9 cellular contexts compared by ENCODE assay signal in genomic region chrX:106898462-106898861, GRCh38. TPM values are rescaled to one million over a fixed set of nuclear protein-coding genes. Genes with fewer than 3 reads are reported as not detected.
DNase-seq lines count a peak whose midpoint lies in the region; ATAC-seq and TF ChIP-seq lines count a peak whose summit lies in the region.
"Had no signal": no experiment of that assay in that cellular context is flagged by ENCODE, and none has a peak within 500 bp of the region (broad histone marks: within the 10 kb centered on the region; RNA-seq: fewer than 3 reads in every experiment).

No MANE protein-coding gene starts in this region.

- H4K20me1 ChIP-seq in mammary epithelial cell (ENCODE audit: insufficient read depth, low read length): no peaks in the 10 kb centered on the region

- H3K9ac ChIP-seq in mammary epithelial cell (ENCODE audit: insufficient read depth, low read length) (no peak overlapping the region), mesendoderm (ENCODE audit: low read length) (no peak overlapping the region)

- peaks cover 3% of the 10 kb centered on the region for H3K27me3 ChIP-seq in mammary epithelial cell (ENCODE audit: insufficient read depth, low read length)
- no peaks in the 10 kb centered on the region for H3K27me3 ChIP-seq in mesendoderm (ENCODE audit: insufficient read depth, low read length, poor library complexity)
- H3K27me3 ChIP-seq: SJSA1 had no signal

- H3K36me3 ChIP-seq in mammary epithelial cell (ENCODE audit: insufficient read depth, low read length) (no peaks in the 10 kb centered on the region), mesendoderm (ENCODE audit: control insufficient read depth, insufficient read depth, low read length) (no peaks in the 10 kb centered on the region)
- H3K36me3 ChIP-seq: SJSA1 had no signal

- no peak overlapping the region for H3K56ac ChIP-seq in mesendoderm (ENCODE audit: low read length)

- CTCF ChIA-PET in mammary epithelial cell (lab: Charles Lee; ENCODE audit: low non-redundant PET): interaction anchor here (0.6 to 0.7 kb wide), 3 partner anchors 13 to 1667 kb away, joined by 3 to 4 read pairs (median 3); no protein-coding TSS in a partner anchor

- H3K4ac ChIP-seq in mesendoderm (ENCODE audit: low read depth, low read length): no peak overlapping the region

- peak; percentile 38 for DNase-seq in GM13977 (ENCODE audit: low spot score)
- peak; percentile 2 for DNase-seq in NCI-H2196 treated with DMSO at 0.1 percent for 48 hours (lab: John Stamatoyannopoulos, UW; ENCODE audit: unreplicated experiment)
- DNase-seq in mammary epithelial cell: peak; percentile 47
- peak; percentile 75 for DNase-seq in mesendoderm
- DNase-seq in COR-L47 (lab: John Stamatoyannopoulos, UW): no peak
- no peak for DNase-seq in stimulated activated CD4-positive, alpha-beta T cell treated with anti-CD3 and anti-CD28 coated beads, Interleukin-12 subunit alpha, Interleukin-12 subunit beta, amount 100 ng/mL, for 4 hours

- no peak overlapping the region for H3K27ac ChIP-seq in C4-2B
- no peak overlapping the region for H3K27ac ChIP-seq in mammary epithelial cell (ENCODE audit: insufficient read depth, low read depth, low read length)
- H3K27ac ChIP-seq in mesendoderm (ENCODE audit: low read depth, low read length): no peak overlapping the region
- H3K27ac ChIP-seq: SJSA1 had no signal

- ATAC-seq in HG02885 (IDR thresholded peaks at IDR 0.05; ENCODE audit: poor library complexity, unreplicated experiment): peak; percentile 77

- no peak overlapping the region for H4K8ac ChIP-seq in mesendoderm (ENCODE audit: low read depth, low read length)

- H3K9me3 ChIP-seq in mammary epithelial cell (replicated peaks; ENCODE audit: insufficient read depth, low read length): no peaks in the 10 kb centered on the region
- H3K9me3 ChIP-seq: SJSA1 had no signal

- H2BK5ac ChIP-seq in mesendoderm (ENCODE audit: low read length): no peak overlapping the region

- in situ Hi-C loops in GM13977 (cut with MboI; ENCODE audit: low pct_unique_long_range_greater_than_20kb, low sequenced_read_pairs, unreplicated experiment) (no loop called here), mammary epithelial cell (cut with MboI; ENCODE audit: low sequenced_read_pairs in 2 of 2) (loop anchor here in 1 of 2 donors (10.0 kb wide), 1 partner anchor 56 kb away; no protein-coding TSS in a partner anchor)

- H2AFZ ChIP-seq in mammary epithelial cell (ENCODE audit: low read depth, low read length): no peak overlapping the region

- WGBS in mammary epithelial cell (ENCODE audit: low coverage, missing lambda C conversion rate): 29% methylated on average over 1 of the region's 1 CpG
- no CpG with 5 or more reads among the region's 1 CpG for WGBS in mesendoderm (ENCODE audit: extremely low coverage, insufficient coverage, low lambda C conversion rate)

- H3K18ac ChIP-seq in mesendoderm (ENCODE audit: low read length): no peak overlapping the region

- TF ChIP-seq CTCF in C4-2B (conservative IDR thresholded peaks at IDR 0.05) (peak; percentile 63), GM13977 (IDR thresholded peaks at IDR 0.05; ENCODE audit: extremely low read depth, insufficient read depth, missing control alignments) (peak; percentile 47), mammary epithelial cell (conservative IDR thresholded peaks at IDR 0.05 in 1 of 2, IDR thresholded peaks at IDR 0.05 in 1 of 2; ENCODE audit: extremely low read depth in 1 of 2, insufficient read depth in 1 of 2, low read depth in 1 of 2, low read length in 2 of 2) (peak; percentile 54)

- H2BK15ac ChIP-seq in mesendoderm (replicated peaks; ENCODE audit: low read depth): no peak overlapping the region

- no peak overlapping the region for H2AK5ac ChIP-seq in mesendoderm (ENCODE audit: low read length)

- H3K79me2 ChIP-seq in mammary epithelial cell (ENCODE audit: insufficient read depth, low read length): no peaks in the 10 kb centered on the region
- H3K79me2 ChIP-seq in mesendoderm (ENCODE audit: control insufficient read depth, insufficient read depth, low read length): no peaks in the 10 kb centered on the region

- no peak overlapping the region for H3K4me3 ChIP-seq in mammary epithelial cell (replicated peaks in 1 of 3; ENCODE audit: insufficient read depth in 1 of 3, low read depth in 2 of 3, low read length in 3 of 3)
- H3K4me3 ChIP-seq in mesendoderm (ENCODE audit: low read length): no peak overlapping the region
- H3K4me3 ChIP-seq: SJSA1 had no signal

- H3K23ac ChIP-seq in mesendoderm (ENCODE audit: low read length): no peak overlapping the region

- H3K79me1 ChIP-seq in mesendoderm (ENCODE audit: low read length): no peaks in the 10 kb centered on the region

- H4K5ac ChIP-seq in mesendoderm (ENCODE audit: low read length): no peak overlapping the region

- BruUV-seq in mammary epithelial cell (replicated peaks; lab: Mats Ljungman, UMichigan): no TSS peak

- intact Hi-C loops in mammary epithelial cell (cut with micrococcal nuclease): loop anchor here (1.0 to 10.0 kb wide), 6 partner anchors 55 to 1176 kb away; partner anchors contain the start of gene RBM41

- H3K4me2 ChIP-seq in mammary epithelial cell (ENCODE audit: insufficient read depth, low read depth, low read length) (no peak overlapping the region), mesendoderm (ENCODE audit: low read length) (no peak overlapping the region)

- peaks cover 19% of the 10 kb centered on the region for H3K4me1 ChIP-seq in mammary epithelial cell (ENCODE audit: insufficient read depth, low read length)
- no peaks in the 10 kb centered on the region for H3K4me1 ChIP-seq in mesendoderm (ENCODE audit: control insufficient read depth, low read depth, low read length)

- no peak overlapping the region for H2BK120ac ChIP-seq in mesendoderm (ENCODE audit: low read depth, low read length)

- dilution Hi-C loops in mammary epithelial cell (cut with HindIII; ENCODE audit: low sequenced_read_pairs): no loop called here

RNA-seq across cellular contexts. Expression of gene RIPPLY1, which starts 4.7 kb away (rescaled TPM):
- total RNA-seq in mammary epithelial cell: not detected
- polyA plus RNA-seq in mammary epithelial cell: not detected
- not detected for polyA minus RNA-seq in mammary epithelial cell
- 0.03 TPM for polyA plus RNA-seq in mesendoderm (2013, experiment 1 of 2)
- 0.07 TPM for polyA plus RNA-seq in mesendoderm (2013, experiment 2 of 2)
- total RNA-seq: SJSA1 had no signal

RNA-seq across cellular contexts. Expression of gene CLDN2, which starts 21.7 kb away (rescaled TPM):
- total RNA-seq in mammary epithelial cell: not detected
- not detected for polyA plus RNA-seq in mammary epithelial cell
- not detected for polyA minus RNA-seq in mammary epithelial cell
- polyA plus RNA-seq in mesendoderm (2013, experiment 1 of 2): 0.01 TPM
- not detected for polyA plus RNA-seq in mesendoderm (2013, experiment 2 of 2)

Comparison
In these comparisons a context has a peak if more than half of its experiments do, and no peak if none do; other contexts are left out.
1. DNase-seq: peak in GM13977 (single experiment), NCI-H2196 treated with DMSO at 0.1 percent for 48 hours (single experiment), mammary epithelial cell (single experiment) and mesendoderm (single experiment); none in COR-L47 (single experiment) and stimulated activated CD4-positive, alpha-beta T cell treated with anti-CD3 and anti-CD28 coated beads, Interleukin-12 subunit alpha, Interleukin-12 subunit beta, amount 100 ng/mL, for 4 hours (single experiment).
2. Peak in every context shown above with its lines, with median percentiles within 50 percentile points of each other: CTCF ChIP-seq.